ENCODE assay signal across 8 cellular contexts in the genomic region with DNA sequence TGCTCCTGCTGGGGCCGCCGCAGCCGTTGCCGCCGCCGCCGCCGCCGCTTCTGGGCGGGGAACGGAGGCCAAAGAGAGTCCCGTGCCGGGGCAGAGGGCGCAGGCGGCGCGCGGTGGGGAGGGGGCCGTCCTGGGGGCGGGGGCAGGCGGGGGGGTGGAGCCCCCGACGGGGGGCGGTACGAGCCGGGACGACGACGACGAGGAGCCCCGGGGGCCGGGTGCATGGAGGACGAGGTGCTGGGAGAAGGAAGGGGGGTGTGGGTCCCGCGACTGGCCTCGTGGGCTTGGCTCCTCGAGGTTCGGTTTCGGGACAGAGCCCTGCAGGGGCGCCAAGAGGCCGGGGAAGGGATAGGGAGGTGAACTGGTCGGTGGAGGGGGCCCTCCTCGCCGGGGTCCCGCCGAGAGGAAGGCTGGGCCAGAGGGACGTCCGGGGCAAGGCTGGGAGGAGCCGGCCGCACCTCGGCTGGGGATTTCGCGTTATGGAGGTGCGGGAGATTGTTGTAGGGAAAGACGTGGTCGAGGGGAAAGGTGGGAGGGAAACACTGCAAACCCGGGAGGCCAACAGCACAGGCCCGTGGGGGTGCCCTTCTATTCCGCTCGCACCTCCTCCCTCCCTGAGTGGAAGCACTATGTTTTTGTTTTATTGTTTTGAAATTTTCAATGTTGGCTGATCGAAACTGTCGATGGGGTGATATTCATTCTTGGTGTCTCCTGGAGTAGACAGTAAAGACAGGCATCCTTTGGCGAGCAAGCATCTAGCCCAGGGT. TPM values are rescaled to one million over a fixed set of nuclear protein-coding genes. Genes with fewer than 3 reads are reported as not detected.
DNase-seq lines count a peak whose midpoint lies in the region; ATAC-seq, FAIRE-seq and TF ChIP-seq lines count a peak whose summit lies in the region.

No MANE protein-coding gene starts in this region.

- peak; percentile 12 to 52 (median 37) for DNase-seq in CD4-positive, CD25-positive, alpha-beta regulatory T cell
- peak; percentile 57 for DNase-seq in HuH-7 (ENCODE audit: low spot score)
- peak; percentile 50 for DNase-seq in activated CD8-positive, alpha-beta memory T cell treated with anti-CD3 and anti-CD28 coated beads, Interleukin-2, amount 10 ng/mL, durations not matched to agents 7 days and 5 days
- peak; percentile 4 for DNase-seq in fibroblast of villous mesenchyme (ENCODE audit: low read depth)
- DNase-seq in pancreas = peak; percentile 17 to 75 (median 38)
- DNase-seq in pons (ENCODE audit: low spot score) = no peak

- H3K27me3 ChIP-seq in CD4-positive, CD25-positive, alpha-beta regulatory T cell (ENCODE audit: control insufficient read depth, insufficient read depth, low read length) = no peaks in the 10 kb centered on the region
- H3K27me3 ChIP-seq in pancreas = no peaks in the 10 kb centered on the region

- peaks cover 0 to 28% (median 14%) of the 10 kb centered on the region in 4 donors for H3K4me1 Mint-ChIP-seq in CD4-positive, CD25-positive, alpha-beta regulatory T cell
- peaks cover 13% of the 10 kb centered on the region for H3K4me1 Mint-ChIP-seq in activated CD8-positive, alpha-beta memory T cell treated with anti-CD3 and anti-CD28 coated beads, Interleukin-2, amount 10 ng/mL, durations not matched to agents 7 days and 5 days

- H3K27me3 Mint-ChIP-seq in CD4-positive, CD25-positive, alpha-beta regulatory T cell = peaks cover 18% of the 10 kb centered on the region
- no peaks in the 10 kb centered on the region for H3K27me3 Mint-ChIP-seq in activated CD8-positive, alpha-beta memory T cell treated with anti-CD3 and anti-CD28 coated beads, Interleukin-2, amount 10 ng/mL, durations not matched to agents 7 days and 5 days

- no peaks in the 10 kb centered on the region for H3K36me3 Mint-ChIP-seq in CD4-positive, CD25-positive, alpha-beta regulatory T cell
- H3K36me3 Mint-ChIP-seq in activated CD8-positive, alpha-beta memory T cell treated with anti-CD3 and anti-CD28 coated beads, Interleukin-2, amount 10 ng/mL, durations not matched to agents 7 days and 5 days = no peaks in the 10 kb centered on the region

- intact Hi-C loops in pancreas (cut with DNase I) = no loop called here

- H3K9me3 Mint-ChIP-seq in CD4-positive, CD25-positive, alpha-beta regulatory T cell = no peaks in the 10 kb centered on the region
- no peaks in the 10 kb centered on the region for H3K9me3 Mint-ChIP-seq in activated CD8-positive, alpha-beta memory T cell treated with anti-CD3 and anti-CD28 coated beads, Interleukin-2, amount 10 ng/mL, durations not matched to agents 7 days and 5 days (ENCODE audit: low read depth)

- H3K4me1 ChIP-seq in CD4-positive, CD25-positive, alpha-beta regulatory T cell (ENCODE audit: control insufficient read depth, insufficient read depth, low read length, poor library complexity, severe bottlenecking) = peaks cover 9% of the 10 kb centered on the region
- H3K4me1 ChIP-seq in pancreas = peaks cover 0 to 3% (median 0%) of the 10 kb centered on the region in 3 donors

- FAIRE-seq in pancreas (lab: Jason Lieb, UNC) = no peak

- peak overlapping the region in 2 of 3 donors; percentile 15 to 32 for H3K27ac Mint-ChIP-seq in CD4-positive, CD25-positive, alpha-beta regulatory T cell
- H3K27ac Mint-ChIP-seq in activated CD8-positive, alpha-beta memory T cell treated with anti-CD3 and anti-CD28 coated beads, Interleukin-2, amount 10 ng/mL, durations not matched to agents 7 days and 5 days = peak overlapping the region; percentile 52

- no peaks in the 10 kb centered on the region for H3K9me3 ChIP-seq in CD4-positive, CD25-positive, alpha-beta regulatory T cell (ENCODE audit: control insufficient read depth in 2 of 2, low read length in 2 of 2)
- no peaks in the 10 kb centered on the region for H3K9me3 ChIP-seq in pancreas

- peak overlapping the region; percentile 78 to 87 (median 86) for H3K4me3 Mint-ChIP-seq in CD4-positive, CD25-positive, alpha-beta regulatory T cell
- H3K4me3 Mint-ChIP-seq in activated CD8-positive, alpha-beta memory T cell treated with anti-CD3 and anti-CD28 coated beads, Interleukin-2, amount 10 ng/mL, durations not matched to agents 7 days and 5 days = peak overlapping the region; percentile 71

- WGBS in pancreas, 2 donors = 3 to 25% methylated on average over 46 to 55 of the region's 63 CpGs

- no peak overlapping the region for H3K4me3 ChIP-seq in CD4-positive, CD25-positive, alpha-beta regulatory T cell (ENCODE audit: low read depth, low read length)
- H3K4me3 ChIP-seq in fibroblast of villous mesenchyme (ENCODE audit: low read depth, low read length) = peak overlapping the region; percentile 64
- H3K4me3 ChIP-seq in pancreas = peak overlapping the region in 2 of 4 donors; percentile 7 to 10

- no peaks in the 10 kb centered on the region for H3K36me3 ChIP-seq in CD4-positive, CD25-positive, alpha-beta regulatory T cell (ENCODE audit: control insufficient read depth, insufficient read depth, low read length)
- H3K36me3 ChIP-seq in pancreas = no peaks in the 10 kb centered on the region

- no peak for ATAC-seq in CD4-positive, CD25-positive, alpha-beta regulatory T cell (ENCODE audit: low read depth in 2 of 2)
- peak; percentile 18 for ATAC-seq in activated CD8-positive, alpha-beta memory T cell treated with anti-CD3 and anti-CD28 coated beads, Interleukin-2, amount 10 ng/mL, durations not matched to agents 7 days and 5 days
- ATAC-seq in pancreas (no peak), HG03045 (IDR thresholded peaks at IDR 0.05; ENCODE audit: unreplicated experiment) (no peak), HG02623 (IDR thresholded peaks at IDR 0.05; ENCODE audit: unreplicated experiment) (no peak)

- TF ChIP-seq CTCF in fibroblast of villous mesenchyme (IDR thresholded peaks at IDR 0.05; ENCODE audit: insufficient read depth, low read depth, low read length) = no peak
- TF ChIP-seq CTCF in pancreas (IDR thresholded peaks at IDR 0.05) = no peak

- no peak overlapping the region for H3K27ac ChIP-seq in CD4-positive, CD25-positive, alpha-beta regulatory T cell (ENCODE audit: insufficient read depth, low read length, poor library complexity, severe bottlenecking)
- no peak overlapping the region for H3K27ac ChIP-seq in pancreas

- CTCF ChIA-PET in activated CD8-positive, alpha-beta memory T cell treated with anti-CD3 and anti-CD28 coated beads, Interleukin-2, amount 10 ng/mL, durations not matched to agents 7 days and 5 days (lab: Charles Lee) = no interaction called here

RNA-seq across cellular contexts. Expression of gene BCORL1, which starts 1.9 kb away (rescaled TPM):
- total RNA-seq in CD4-positive, CD25-positive, alpha-beta regulatory T cell = 5.5 TPM
- polyA plus RNA-seq in CD4-positive, CD25-positive, alpha-beta regulatory T cell = 1 to 10 TPM in 2 of 4 donors, under 1 TPM in 2; 0.13 to 2.0 (median 1.0) TPM
- total RNA-seq in activated CD8-positive, alpha-beta memory T cell treated with anti-CD3 and anti-CD28 coated beads, Interleukin-2, amount 10 ng/mL, durations not matched to agents 7 days and 5 days = 10 to 100 TPM in 1 of 2 experiments, 1 to 10 TPM in 1; 9.1 to 10.2 TPM
- total RNA-seq in fibroblast of villous mesenchyme = 1.3 and 2.6 TPM in 2 replicates
- total RNA-seq in pancreas = 10 to 100 TPM in 1 of 6 donors, 1 to 10 TPM in 5; 3.5 to 11.1 (median 6.0) TPM
- 1 to 10 TPM; 1.7 to 3.7 TPM for polyA plus RNA-seq in pancreas
